21 cellular contexts compared by ENCODE assay signal in genomic region chr2:12624911-12625598, GRCh38.
A peak's percentile ranks its signal among the peaks of the same experiment; 100 is the strongest.
DNase-seq lines count a peak whose midpoint lies in the region; ATAC-seq lines count a peak whose summit lies in the region.
"Had no signal": no experiment of that assay in that cellular context is flagged by ENCODE, and none has a peak within 500 bp of the region (broad histone marks: within the 10 kb centered on the region; RNA-seq: fewer than 3 reads in every experiment).

No MANE protein-coding gene starts in this region.

- H3K18ac ChIP-seq in neuronal stem cell (ENCODE audit: low read length): no peak overlapping the region

- H3K9me3 ChIP-seq in HUES6 (ENCODE audit: control insufficient read depth, insufficient read depth, low read depth, low read length): no peaks in the 10 kb centered on the region
- H3K9me3 ChIP-seq in neuronal stem cell (replicated peaks in 1 of 2; ENCODE audit: control insufficient read depth in 2 of 2, insufficient read depth in 1 of 2, low read depth in 1 of 2, low read length in 2 of 2): no peaks in the 10 kb centered on the region
- H3K9me3 ChIP-seq: ascending aorta, esophagus squamous epithelium, transverse colon had no signal

- no CpG with 5 or more reads among the region's 5 CpGs for WGBS in neuronal stem cell (ENCODE audit: extremely low coverage in 2 of 2, insufficient read length in 2 of 2, insufficient replicate concordance in 1 of 2), 2 donors

- DNase-seq in SK-N-DZ (ENCODE audit: low spot score) (peak; percentile 83), iPS DF 4.7 (ENCODE audit: extremely low read depth, low spot score) (peak; percentile 46), neuronal stem cell (ENCODE audit: low spot score) (peak; percentile 23), hepatic stellate cell (ENCODE audit: low spot score) (no peak)
- no peak for DNase-seq in stimulated activated naive CD8-positive, alpha-beta T cell treated with anti-CD3 and anti-CD28 coated beads, Interleukin-15, Interleukin-2, amounts not matched to agents 100 U/mL and 50 U/mL, for 24 hours
- DNase-seq in activated CD8-positive, alpha-beta T cell treated with anti-CD3 and anti-CD28 coated beads, Interleukin-2, amount 10 ng/mL, durations not matched to agents 7 days and 5 days: no peak
- DNase-seq: activated CD4-positive, alpha-beta T cell treated with anti-CD3 and anti-CD28 coated beads, Interleukin-2, amount 50 U/mL, for 1 hour; activated gamma-delta T cell treated with Interleukin-2 at 50 U/mL for 16 hours; COR-L47; effector CD8-positive, alpha-beta T cell; esophagus squamous epithelium; mammary epithelial cell; naive B cell; NCI-H1417 treated with DMSO at 0.1 percent for 48 hours; NCI-H226; NK-92 treated with Interleukin-12 subunit alpha and Interleukin-12 subunit beta, amount 100 ng/mL, for 24 hours; stimulated activated naive CD8-positive, alpha-beta T cell treated with anti-CD3 and anti-CD28 coated beads, Interleukin-15, amount 100 ng/mL, for 72 hours; transverse colon had no signal

- peak overlapping the region; percentile 86 for H3K9ac ChIP-seq in HUES6 (ENCODE audit: low read length)
- H3K9ac ChIP-seq in neuronal stem cell (ENCODE audit: low read depth, low read length, poor library complexity): no peak overlapping the region

- no peaks in the 10 kb centered on the region for H3K79me1 ChIP-seq in neuronal stem cell (ENCODE audit: low read depth, low read length)

- POLR2A ChIA-PET in activated CD8-positive, alpha-beta T cell treated with anti-CD3 and anti-CD28 coated beads, Interleukin-2, amount 10 ng/mL, durations not matched to agents 7 days and 5 days (lab: Charles Lee): no interaction called here

- no peak overlapping the region for H3K14ac ChIP-seq in neuronal stem cell (ENCODE audit: low read length)

- CTCF ChIA-PET in activated CD8-positive, alpha-beta T cell treated with anti-CD3 and anti-CD28 coated beads, Interleukin-2, amount 10 ng/mL, durations not matched to agents 7 days and 5 days (lab: Charles Lee): interaction anchor here (0.7 kb wide), 1 partner anchor 174 kb away, joined by 3 read pairs; no protein-coding TSS in a partner anchor

- H3K27me3 ChIP-seq in HUES6 (ENCODE audit: control insufficient read depth, insufficient read depth, low read length) (no peaks in the 10 kb centered on the region), neuronal stem cell (ENCODE audit: control insufficient read depth in 3 of 3, insufficient read depth in 3 of 3, low read depth in 1 of 3, low read length in 3 of 3) (no peaks in the 10 kb centered on the region)
- H3K27me3 ChIP-seq: ascending aorta, esophagus squamous epithelium, transverse colon had no signal

- no peak overlapping the region for H3K4me2 ChIP-seq in neuronal stem cell (ENCODE audit: insufficient read depth, low read length, poor library complexity, severe bottlenecking)

- H3K4me3 ChIP-seq in HUES6 (ENCODE audit: low read depth, low read length) (peak overlapping the region; percentile 48), neuronal stem cell (ENCODE audit: low read length in 2 of 2) (no peak overlapping the region)
- H3K4me3 ChIP-seq: ascending aorta, esophagus squamous epithelium, transverse colon had no signal

- H3K27me3 Mint-ChIP-seq in activated CD8-positive, alpha-beta T cell treated with anti-CD3 and anti-CD28 coated beads, Interleukin-2, amount 10 ng/mL, durations not matched to agents 7 days and 5 days (ENCODE audit: low read depth): no peaks in the 10 kb centered on the region
- H3K27me3 Mint-ChIP-seq: stimulated activated naive CD8-positive, alpha-beta T cell treated with anti-CD3 and anti-CD28 coated beads, Interleukin-15, amount 100 ng/mL, for 72 hours had no signal

- H4K91ac ChIP-seq in neuronal stem cell (ENCODE audit: low read depth, low read length, poor library complexity): no peak overlapping the region

- no peak overlapping the region for H3K27ac Mint-ChIP-seq in activated CD8-positive, alpha-beta T cell treated with anti-CD3 and anti-CD28 coated beads, Interleukin-2, amount 10 ng/mL, durations not matched to agents 7 days and 5 days
- H3K27ac Mint-ChIP-seq: stimulated activated naive CD8-positive, alpha-beta T cell treated with anti-CD3 and anti-CD28 coated beads, Interleukin-15, amount 100 ng/mL, for 72 hours had no signal

- no peak overlapping the region for H2BK5ac ChIP-seq in neuronal stem cell (ENCODE audit: low read length)

- peak overlapping the region; percentile 76; the same call in 1 of the 2 replicates for H3K27ac ChIP-seq in HUES6 (ENCODE audit: low read depth, low read length)
- peak overlapping the region; percentile 50 for H3K27ac ChIP-seq in neuronal stem cell (replicated peaks; ENCODE audit: low read length)
- H3K27ac ChIP-seq: ascending aorta, esophagus squamous epithelium, transverse colon had no signal

- no peak for ATAC-seq in stimulated activated naive CD8-positive, alpha-beta T cell treated with anti-CD3 and anti-CD28 coated beads, Interleukin-15, Interleukin-2, amounts not matched to agents 100 U/mL and 50 U/mL, for 24 hours
- no peak for ATAC-seq in activated CD8-positive, alpha-beta T cell treated with anti-CD3 and anti-CD28 coated beads, Interleukin-2, amount 10 ng/mL, durations not matched to agents 7 days and 5 days
- ATAC-seq: HepG2; stimulated activated naive CD8-positive, alpha-beta T cell treated with anti-CD3 and anti-CD28 coated beads, Interleukin-15, amount 100 ng/mL, for 72 hours had no signal

- H3K4me1 ChIP-seq in HUES6 (ENCODE audit: control insufficient read depth, insufficient read depth, low read length) (peaks cover 30% of the 10 kb centered on the region), neuronal stem cell (ENCODE audit: control insufficient read depth in 2 of 2, insufficient read depth in 1 of 2, low read depth in 1 of 2, low read length in 2 of 2) (peaks cover 7 to 15% of the 10 kb centered on the region in 2 donors)
- H3K4me1 ChIP-seq: ascending aorta, transverse colon had no signal

- H2BK15ac ChIP-seq in neuronal stem cell (ENCODE audit: low read length): no peak overlapping the region

- H2AFZ ChIP-seq in neuronal stem cell (ENCODE audit: low read length): peak overlapping the region; percentile 45

- H3K9me3 Mint-ChIP-seq in activated CD8-positive, alpha-beta T cell treated with anti-CD3 and anti-CD28 coated beads, Interleukin-2, amount 10 ng/mL, durations not matched to agents 7 days and 5 days (ENCODE audit: insufficient read depth): no peaks in the 10 kb centered on the region
- H3K9me3 Mint-ChIP-seq: naive B cell; stimulated activated naive CD8-positive, alpha-beta T cell treated with anti-CD3 and anti-CD28 coated beads, Interleukin-15, amount 100 ng/mL, for 72 hours had no signal

- H4K8ac ChIP-seq in neuronal stem cell (ENCODE audit: low read depth, low read length): no peak overlapping the region

- H2BK12ac ChIP-seq in neuronal stem cell (ENCODE audit: low read length): no peak overlapping the region

- H3K4me1 Mint-ChIP-seq in activated CD8-positive, alpha-beta T cell treated with anti-CD3 and anti-CD28 coated beads, Interleukin-2, amount 10 ng/mL, durations not matched to agents 7 days and 5 days (ENCODE audit: low read depth): peaks cover 10% of the 10 kb centered on the region

- H3K36me3 Mint-ChIP-seq in activated CD8-positive, alpha-beta T cell treated with anti-CD3 and anti-CD28 coated beads, Interleukin-2, amount 10 ng/mL, durations not matched to agents 7 days and 5 days (ENCODE audit: low read depth): no peaks in the 10 kb centered on the region

- H3K36me3 ChIP-seq in HUES6 (ENCODE audit: control insufficient read depth, insufficient read depth, low read length) (no peaks in the 10 kb centered on the region), neuronal stem cell (replicated peaks in 1 of 2; ENCODE audit: control insufficient read depth in 2 of 2, insufficient read depth in 2 of 2, low read length in 2 of 2) (no peaks in the 10 kb centered on the region)
- H3K36me3 ChIP-seq: ascending aorta, esophagus squamous epithelium, transverse colon had no signal

- H2BK120ac ChIP-seq in neuronal stem cell (ENCODE audit: low read depth, low read length): no peak overlapping the region

- no peak overlapping the region for H3K23ac ChIP-seq in neuronal stem cell (ENCODE audit: low read depth, low read length, poor library complexity)

- no peak overlapping the region for H3K4me3 Mint-ChIP-seq in activated CD8-positive, alpha-beta T cell treated with anti-CD3 and anti-CD28 coated beads, Interleukin-2, amount 10 ng/mL, durations not matched to agents 7 days and 5 days
- H3K4me3 Mint-ChIP-seq: naive B cell; stimulated activated naive CD8-positive, alpha-beta T cell treated with anti-CD3 and anti-CD28 coated beads, Interleukin-15, amount 100 ng/mL, for 72 hours had no signal

- H3K4ac ChIP-seq in neuronal stem cell (ENCODE audit: low read length): no peak overlapping the region

- H2AK5ac ChIP-seq in neuronal stem cell (ENCODE audit: low read depth, low read length): no peak overlapping the region

Comparison
In these comparisons a context has a peak if more than half of its experiments do, and no peak if none do; other contexts are left out.
1. DNase-seq: peak in SK-N-DZ (single experiment), iPS DF 4.7 (single experiment) and neuronal stem cell (single experiment); none in stimulated activated naive CD8-positive, alpha-beta T cell treated with anti-CD3 and anti-CD28 coated beads, Interleukin-15, Interleukin-2, amounts not matched to agents 100 U/mL and 50 U/mL, for 24 hours (single experiment), hepatic stellate cell (single experiment) and activated CD8-positive, alpha-beta T cell treated with anti-CD3 and anti-CD28 coated beads, Interleukin-2, amount 10 ng/mL, durations not matched to agents 7 days and 5 days (single experiment).